ENCODE assay signal across 9 cellular contexts in the genomic region with DNA sequence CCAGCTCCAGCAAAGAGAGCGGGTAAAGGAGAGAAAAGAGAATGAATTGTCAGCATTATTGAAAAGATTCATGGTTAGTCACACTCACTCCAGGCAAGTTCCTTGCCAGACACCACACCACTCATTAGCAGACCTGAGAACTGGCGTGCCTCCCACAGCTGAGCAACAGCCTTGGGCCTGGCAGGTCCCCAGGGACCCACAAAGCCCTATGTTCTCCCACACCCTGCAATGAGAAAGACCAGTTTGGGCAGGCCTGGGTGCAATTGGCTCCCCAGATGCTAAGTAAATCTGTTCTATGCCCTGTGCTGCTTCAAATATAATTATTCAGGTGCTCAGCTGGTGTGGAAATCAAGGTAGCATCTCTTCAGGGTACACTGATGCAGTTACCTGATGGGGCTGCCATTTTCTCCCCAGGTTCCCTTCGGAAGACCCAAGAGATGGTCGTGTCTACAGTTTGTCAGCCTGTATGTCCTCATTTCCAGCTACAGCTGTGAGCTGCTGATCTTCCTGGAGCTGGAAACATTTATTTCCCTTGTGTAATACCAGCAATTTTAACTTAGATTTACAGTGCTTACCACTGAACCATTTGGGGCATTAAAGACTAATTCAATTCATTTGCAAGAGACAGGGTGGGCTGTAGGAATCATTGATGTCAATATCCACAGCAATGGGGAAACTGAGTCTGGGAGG.
DNase-seq lines count a peak whose midpoint lies in the region; ATAC-seq and TF ChIP-seq lines count a peak whose summit lies in the region.
"Had no signal": no experiment of that assay in that cellular context is flagged by ENCODE, and none has a peak within 500 bp of the region (broad histone marks: within the 10 kb centered on the region; RNA-seq: fewer than 3 reads in every experiment).

No MANE protein-coding gene starts in this region.

- no TSS peak for BruUV-seq in Caco-2 (replicated peaks; lab: Mats Ljungman, UMichigan)

- intact Hi-C loops in left ventricle myocardium superior (cut with micrococcal nuclease) (no loop called here), stomach (cut with DNase I; ENCODE audit: low total_unique reads) (no loop called here), Caco-2 (cut with micrococcal nuclease; ENCODE audit: unreplicated experiment) (loop anchor here (5.0 to 10.0 kb wide), 3 partner anchors 118 to 524 kb away; no protein-coding TSS in a partner anchor)

- TF ChIP-seq EP300 in stomach (IDR thresholded peaks at IDR 0.05): no peak

- H3K27me3 ChIP-seq in SJCRH30: no peaks in the 10 kb centered on the region
- H3K27me3 ChIP-seq in stomach: no peaks in the 10 kb centered on the region
- no peaks in the 10 kb centered on the region for H3K27me3 ChIP-seq in Caco-2 (replicated peaks; ENCODE audit: control insufficient read depth, insufficient read depth, low read length)
- H3K27me3 ChIP-seq: cardiac muscle cell had no signal

- H3K27me3 Mint-ChIP-seq in Caco-2 (ENCODE audit: insufficient read depth, unreplicated experiment): no peaks in the 10 kb centered on the region

- TF ChIP-seq CTCF in stomach (IDR thresholded peaks at IDR 0.05): no peak
- TF ChIP-seq CTCF in Caco-2 (IDR thresholded peaks at IDR 0.05; ENCODE audit: insufficient read depth in 1 of 2, low read depth in 1 of 2, low read length in 1 of 2, severe bottlenecking in 1 of 2, unreplicated experiment in 1 of 2): no peak

- no peaks in the 10 kb centered on the region for H3K36me3 ChIP-seq in SJCRH30
- no peaks in the 10 kb centered on the region for H3K36me3 ChIP-seq in stomach
- no peaks in the 10 kb centered on the region for H3K36me3 ChIP-seq in Caco-2 (ENCODE audit: control insufficient read depth, insufficient read depth, low read length)
- H3K36me3 ChIP-seq: cardiac muscle cell had no signal

- H3K4me1 ChIP-seq in SJCRH30 (peaks cover 21% of the 10 kb centered on the region), stomach (peaks cover 9 to 47% (median 34%) of the 10 kb centered on the region in 4 donors), Caco-2 (peaks cover 22% of the 10 kb centered on the region)

- H3K4me3 ChIP-seq in SJCRH30 (no peak overlapping the region), stomach (no peak overlapping the region), Caco-2 (ENCODE audit: low read depth, low read length) (no peak overlapping the region)
- H3K4me3 ChIP-seq: cardiac muscle cell had no signal

- H3K27ac Mint-ChIP-seq in Caco-2 (ENCODE audit: unreplicated experiment): no peak overlapping the region

- H3K9me3 ChIP-seq in SJCRH30 (replicated peaks) (no peaks in the 10 kb centered on the region), stomach (no peaks in the 10 kb centered on the region), Caco-2 (0 out of 2 replicates have a peak, but pooled peaks cover 2% of the 10 kb centered on the region)

- peak; percentile 78 for DNase-seq in AG08395 (ENCODE audit: low spot score)
- DNase-seq in SJCRH30: peak; percentile 47 to 55
- peak; percentile 52 for DNase-seq in left ventricle myocardium superior
- peak; percentile 31 for DNase-seq in stomach
- DNase-seq in NOMO-1 treated with dmso at 0.1 percent for 144 hours (lab: John Stamatoyannopoulos, UW; ENCODE audit: unreplicated experiment): no peak
- DNase-seq in Caco-2: no peak

- CTCF ChIA-PET in Caco-2 (lab: Charles Lee): no interaction called here

- H3K36me3 Mint-ChIP-seq in Caco-2 (ENCODE audit: insufficient read depth, unreplicated experiment): no peaks in the 10 kb centered on the region

- peaks cover 22% of the 10 kb centered on the region for H3K4me1 Mint-ChIP-seq in Caco-2 (ENCODE audit: low read depth, unreplicated experiment)

- H3K27ac ChIP-seq in SJCRH30 (no peak overlapping the region), stomach (peak overlapping the region in 1 of 5 donors; percentile 17)
- H3K27ac ChIP-seq: cardiac muscle cell had no signal

- no peak for TF ChIP-seq POLR2A in stomach (IDR thresholded peaks at IDR 0.05)

- 69 to 86% (median 80%) methylated on average over 4 of the region's 4 CpGs for WGBS in stomach, 5 donors

- H3K9me3 Mint-ChIP-seq in Caco-2 (ENCODE audit: unreplicated experiment): no peaks in the 10 kb centered on the region

- POLR2A ChIA-PET in Caco-2 (lab: Charles Lee): no interaction called here

- H3K4me3 Mint-ChIP-seq in Caco-2 (ENCODE audit: unreplicated experiment): no peak overlapping the region

- ATAC-seq in GM18867 (IDR thresholded peaks at IDR 0.05; ENCODE audit: unreplicated experiment): peak; percentile 80
- peak; percentile 66 for ATAC-seq in HG03095 (IDR thresholded peaks at IDR 0.05; ENCODE audit: unreplicated experiment)
- ATAC-seq in left ventricle myocardium superior: peak; percentile 78

Comparison
In these comparisons a context has a peak if more than half of its experiments do, and no peak if none do; other contexts are left out.
1. DNase-seq: peak in AG08395 (single experiment), SJCRH30 (2 of 2), left ventricle myocardium superior (single experiment) and stomach (single experiment); none in NOMO-1 treated with dmso at 0.1 percent for 144 hours (single experiment) and Caco-2 (0 of 2).
2. Peak in every context shown above with its lines, with median percentiles within 50 percentile points of each other: ATAC-seq.